8 cellular contexts compared by ENCODE assay signal in genomic region chr6:11324453-11325023, GRCh38.
DNase-seq lines count a peak whose midpoint lies in the region; ATAC-seq and TF ChIP-seq lines count a peak whose summit lies in the region.

No MANE protein-coding gene starts in this region.

- no peaks in the 10 kb centered on the region for H3K36me3 Mint-ChIP-seq in type B pancreatic cell

- H3K4me1 Mint-ChIP-seq in type B pancreatic cell (ENCODE audit: unreplicated experiment): peaks cover 10% of the 10 kb centered on the region

- H3K9me3 Mint-ChIP-seq in type B pancreatic cell: no peaks in the 10 kb centered on the region

- H3K27ac Mint-ChIP-seq in type B pancreatic cell: no peak overlapping the region

- peaks cover 3% of the 10 kb centered on the region for H3K27me3 Mint-ChIP-seq in type B pancreatic cell

- no peak for TF ChIP-seq CTCF in type B pancreatic cell (conservative IDR thresholded peaks at IDR 0.05)

- ATAC-seq in GM19035 (IDR thresholded peaks at IDR 0.05; ENCODE audit: unreplicated experiment): peak; percentile 89
- peak; percentile 54 for ATAC-seq in HG02943 (IDR thresholded peaks at IDR 0.05; ENCODE audit: low read depth, unreplicated experiment)

- H3K4me3 Mint-ChIP-seq in type B pancreatic cell: no peak overlapping the region

- DNase-seq in activated CD8-positive, alpha-beta memory T cell treated with anti-CD3 and anti-CD28 coated beads, Interleukin-2, amount 50 U/mL, for 4 hours: peak; percentile 30
- DNase-seq in stimulated activated CD4-positive, alpha-beta T cell treated with anti-CD3 and anti-CD28 coated beads, Interleukin-4, amount 100 ng/mL, for 1 hour: peak; percentile 34
- DNase-seq in type B pancreatic cell (ENCODE audit: extremely low spot score, unreplicated experiment) (no peak), EL (no peak), NCI-H510A treated with DMSO at 0.1 percent for 48 hours (lab: John Stamatoyannopoulos, UW) (no peak), SK-N-DZ (ENCODE audit: low spot score) (no peak)

Comparison
In these comparisons a context has a peak if more than half of its experiments do, and no peak if none do; other contexts are left out.
1. DNase-seq: peak in activated CD8-positive, alpha-beta memory T cell treated with anti-CD3 and anti-CD28 coated beads, Interleukin-2, amount 50 U/mL, for 4 hours (single experiment) and stimulated activated CD4-positive, alpha-beta T cell treated with anti-CD3 and anti-CD28 coated beads, Interleukin-4, amount 100 ng/mL, for 1 hour (single experiment); none in type B pancreatic cell (single experiment), EL (single experiment), NCI-H510A treated with DMSO at 0.1 percent for 48 hours (single experiment) and SK-N-DZ (single experiment).